Comparison of ENCODE assay signal across 8 cellular contexts in genomic region chr19:510606-511100, GRCh38. TPM values are rescaled to one million over a fixed set of nuclear protein-coding genes. Genes with fewer than 3 reads are reported as not detected.
A peak's percentile ranks its signal among the peaks of the same experiment; 100 is the strongest.
DNase-seq lines count a peak whose midpoint lies in the region; ATAC-seq lines count a peak whose summit lies in the region.

No MANE protein-coding gene starts in this region.

- ATAC-seq in HG03520 (IDR thresholded peaks at IDR 0.05; ENCODE audit: unreplicated experiment) (peak; percentile 23), HG02623 (IDR thresholded peaks at IDR 0.05; ENCODE audit: unreplicated experiment) (no peak)
- peak; percentile 54 for ATAC-seq in activated CD8-positive, alpha-beta T cell treated with anti-CD3 and anti-CD28 coated beads, Interleukin-2, amount 10 ng/mL, durations not matched to agents 7 days and 5 days

- no peaks in the 10 kb centered on the region for H3K9me3 Mint-ChIP-seq in activated CD8-positive, alpha-beta T cell treated with anti-CD3 and anti-CD28 coated beads, Interleukin-2, amount 10 ng/mL, durations not matched to agents 7 days and 5 days (ENCODE audit: insufficient read depth)

- H3K4me3 Mint-ChIP-seq in activated CD8-positive, alpha-beta T cell treated with anti-CD3 and anti-CD28 coated beads, Interleukin-2, amount 10 ng/mL, durations not matched to agents 7 days and 5 days = peak overlapping the region; percentile 78

- H3K27me3 Mint-ChIP-seq in activated CD8-positive, alpha-beta T cell treated with anti-CD3 and anti-CD28 coated beads, Interleukin-2, amount 10 ng/mL, durations not matched to agents 7 days and 5 days (ENCODE audit: low read depth) = no peaks in the 10 kb centered on the region

- peaks cover 55% of the 10 kb centered on the region for H3K4me1 Mint-ChIP-seq in activated CD8-positive, alpha-beta T cell treated with anti-CD3 and anti-CD28 coated beads, Interleukin-2, amount 10 ng/mL, durations not matched to agents 7 days and 5 days (ENCODE audit: low read depth)

- DNase-seq in Daoy (ENCODE audit: low read depth) (peak; percentile 93), NCI-H82 treated with DMSO at 0.1 percent for 48 hours (lab: John Stamatoyannopoulos, UW; ENCODE audit: unreplicated experiment) (peak; percentile 39), lung microvascular endothelial cell (ENCODE audit: low read depth in 2 of 2) (peak; percentile 91 to 92)
- peak; percentile 97 for DNase-seq in activated CD8-positive, alpha-beta T cell treated with anti-CD3 and anti-CD28 coated beads, Interleukin-2, amount 10 ng/mL, durations not matched to agents 7 days and 5 days
- peak; percentile 87 for DNase-seq in effector CD4-positive, alpha-beta T cell
- peak; percentile 92 to 93 (median 93) for DNase-seq in stimulated activated CD4-positive, alpha-beta T cell treated with anti-CD3 and anti-CD28 coated beads, TNF-alpha, amount 100 ng/mL, for 48 hours (ENCODE audit: low read depth in 3 of 3)

- POLR2A ChIA-PET in activated CD8-positive, alpha-beta T cell treated with anti-CD3 and anti-CD28 coated beads, Interleukin-2, amount 10 ng/mL, durations not matched to agents 7 days and 5 days (lab: Charles Lee) = interaction anchor here (0.6 to 2.7 kb wide), 8 partner anchors 11 to 153 kb away, joined by 3 to 19 read pairs (median 5); partner anchors contain the start of genes BSG, CDC34, GZMM and RNF126

- H3K36me3 Mint-ChIP-seq in activated CD8-positive, alpha-beta T cell treated with anti-CD3 and anti-CD28 coated beads, Interleukin-2, amount 10 ng/mL, durations not matched to agents 7 days and 5 days (ENCODE audit: low read depth) = peaks cover 20% of the 10 kb centered on the region

- peak overlapping the region; percentile 94 for H3K27ac Mint-ChIP-seq in activated CD8-positive, alpha-beta T cell treated with anti-CD3 and anti-CD28 coated beads, Interleukin-2, amount 10 ng/mL, durations not matched to agents 7 days and 5 days

- CTCF ChIA-PET in activated CD8-positive, alpha-beta T cell treated with anti-CD3 and anti-CD28 coated beads, Interleukin-2, amount 10 ng/mL, durations not matched to agents 7 days and 5 days (lab: Charles Lee) = interaction anchor here (0.7 to 2.9 kb wide), 30 partner anchors 8 to 286 kb away, joined by 3 to 87 read pairs (median 4); partner anchors contain the start of genes BSG, CDC34 and GZMM

RNA-seq across cellular contexts. Expression of gene TPGS1, which starts 3.4 kb away (rescaled TPM):
- total RNA-seq in Daoy (2014; rRNA removed; shearing (Covaris generic)) = 54.9 and 58.9 TPM in 2 replicates
- total RNA-seq in activated CD8-positive, alpha-beta T cell treated with anti-CD3 and anti-CD28 coated beads, Interleukin-2, amount 10 ng/mL, durations not matched to agents 7 days and 5 days = 10 to 100 TPM; 20.1 to 20.7 TPM
- total RNA-seq in lung microvascular endothelial cell = 26.4 and 29.4 TPM in 2 replicates

RNA-seq across cellular contexts. Expression of gene MADCAM1, which starts 14.4 kb away (rescaled TPM):
- not detected in 2 replicates for total RNA-seq in Daoy (2014; rRNA removed; shearing (Covaris generic))
- total RNA-seq in activated CD8-positive, alpha-beta T cell treated with anti-CD3 and anti-CD28 coated beads, Interleukin-2, amount 10 ng/mL, durations not matched to agents 7 days and 5 days = under 1 TPM; 0.16 to 0.39 TPM
- under 0.01 TPM in 1 of 2 replicates, not detected in the other for total RNA-seq in lung microvascular endothelial cell

RNA-seq across cellular contexts. Expression of gene CDC34, which starts 20.9 kb away (rescaled TPM):
- total RNA-seq in Daoy (2014; rRNA removed; shearing (Covaris generic)) = 105 and 108 TPM in 2 replicates
- 10 to 100 TPM; 49.0 to 53.0 TPM for total RNA-seq in activated CD8-positive, alpha-beta T cell treated with anti-CD3 and anti-CD28 coated beads, Interleukin-2, amount 10 ng/mL, durations not matched to agents 7 days and 5 days
- total RNA-seq in lung microvascular endothelial cell = 74.3 and 89.3 TPM in 2 replicates

RNA-seq across cellular contexts. Expression of gene GZMM, which starts 33.2 kb away (rescaled TPM):
- 4.2 and 5.5 TPM in 2 replicates for total RNA-seq in Daoy (2014; rRNA removed; shearing (Covaris generic))
- total RNA-seq in activated CD8-positive, alpha-beta T cell treated with anti-CD3 and anti-CD28 coated beads, Interleukin-2, amount 10 ng/mL, durations not matched to agents 7 days and 5 days = 10 to 100 TPM; 86.9 to 87.3 TPM
- total RNA-seq in lung microvascular endothelial cell = not detected in 2 replicates

RNA-seq across cellular contexts. Expression of gene SHC2, which starts 49.8 kb away (rescaled TPM):
- 0.11 TPM in 1 of 2 replicates, not detected in the other for total RNA-seq in Daoy (2014; rRNA removed; shearing (Covaris generic))
- total RNA-seq in activated CD8-positive, alpha-beta T cell treated with anti-CD3 and anti-CD28 coated beads, Interleukin-2, amount 10 ng/mL, durations not matched to agents 7 days and 5 days = not detected
- total RNA-seq in lung microvascular endothelial cell = 4.4 and 28.4 TPM in 2 replicates

Comparison
In these comparisons a context has a peak if more than half of its experiments do, and no peak if none do; other contexts are left out.
1. DNase-seq: peak in every context shown above with its lines; median percentile 97 in activated CD8-positive, alpha-beta T cell treated with anti-CD3 and anti-CD28 coated beads, Interleukin-2, amount 10 ng/mL, durations not matched to agents 7 days and 5 days; 93 in Daoy; 93 in stimulated activated CD4-positive, alpha-beta T cell treated with anti-CD3 and anti-CD28 coated beads, TNF-alpha, amount 100 ng/mL, for 48 hours; 92 in lung microvascular endothelial cell; 87 in effector CD4-positive, alpha-beta T cell; 39 in NCI-H82 treated with DMSO at 0.1 percent for 48 hours.